Comparison of ENCODE assay signal across 8 cellular contexts in genomic region chr5:180801596-180802324, GRCh38. TPM values are rescaled to one million over a fixed set of nuclear protein-coding genes. Genes with fewer than 3 reads are reported as not detected.
A peak's percentile ranks its signal among the peaks of the same experiment; 100 is the strongest.
DNase-seq lines count a peak whose midpoint lies in the region; ATAC-seq and TF ChIP-seq lines count a peak whose summit lies in the region.

No MANE protein-coding gene starts in this region.

- ATAC-seq in GM18502 (IDR thresholded peaks at IDR 0.05; ENCODE audit: poor library complexity, unreplicated experiment) (peak; percentile 3), sciatic nerve (peak; percentile 16)

- H3K27ac ChIP-seq in cardiac muscle cell = peak overlapping the region; percentile 82

- no peaks in the 10 kb centered on the region for H3K27me3 ChIP-seq in cardiac muscle cell

- TF ChIP-seq CTCF in WI38 (IDR thresholded peaks at IDR 0.05; ENCODE audit: low read depth, low read length) (no peak), cardiac muscle cell (IDR thresholded peaks at IDR 0.05; ENCODE audit: low read depth, low read length) (no peak)

- peaks cover 20% of the 10 kb centered on the region for H3K4me1 ChIP-seq in cardiac muscle cell (ENCODE audit: low read depth)

- DNase-seq in cardiac muscle cell (ENCODE audit: low read depth in 1 of 2, low spot score in 1 of 2) (peak in 1 of 2 donors; percentile 57), sciatic nerve (ENCODE audit: low spot score) (no peak), T-helper 9 cell (no peak), anterior cingulate cortex (lab: John Stamatoyannopoulos, UW) (no peak), HPDE6-E6E7 (ENCODE audit: extremely low spot score) (no peak)
- no peak for DNase-seq in effector CD4-positive, alpha-beta T cell

- intact Hi-C loops in sciatic nerve (cut with DNase I) = no loop called here

- no peaks in the 10 kb centered on the region for H3K36me3 ChIP-seq in cardiac muscle cell

- peak overlapping the region; percentile 88 for H3K4me3 ChIP-seq in WI38 (ENCODE audit: low read depth, low read length)
- peak overlapping the region; percentile 91 for H3K4me3 ChIP-seq in cardiac muscle cell

- H3K9me3 ChIP-seq in cardiac muscle cell (ENCODE audit: low read depth) = no peaks in the 10 kb centered on the region

RNA-seq across cellular contexts. Expression of gene MGAT1, which starts 0.8 kb away (rescaled TPM):
- total RNA-seq in cardiac muscle cell (67.6 and 71.5 TPM in 2 replicates), sciatic nerve (131 TPM)
- polyA plus RNA-seq in cardiac muscle cell = 63.2 and 65.6 TPM in 2 replicates

RNA-seq across cellular contexts. Expression of gene ZFP62, which starts 59.3 kb away (rescaled TPM):
- 19.1 and 30.0 TPM in 2 replicates for total RNA-seq in cardiac muscle cell
- polyA plus RNA-seq in cardiac muscle cell = 14.8 and 15.9 TPM in 2 replicates
- 29.9 TPM for total RNA-seq in sciatic nerve
